In genomic region chr7:8254215-8254614, GRCh38 we compare ENCODE assay signal across 16 cellular contexts. TPM values are rescaled to one million over a fixed set of nuclear protein-coding genes. Genes with fewer than 3 reads are reported as not detected.
"Had no signal": no experiment of that assay in that cellular context is flagged by ENCODE, and none has a peak within 500 bp of the region (broad histone marks: within the 10 kb centered on the region; RNA-seq: fewer than 3 reads in every experiment).

No MANE protein-coding gene starts in this region.

- ATAC-seq: activated naive CD4-positive, alpha-beta T cell treated with anti-CD3 and anti-CD28 coated beads, Interleukin-2, amount 50 U/mL, for 72 hours; activated T-cell treated with anti-CD3 and anti-CD28 coated beads, Interleukin-2, amount 50 U/mL, for 72 hours had no signal

- DNase-seq: activated B cell treated with CpG ODN at 0.5 μM for 24 hours; activated CD4-positive, alpha-beta T cell treated with anti-CD3 and anti-CD28 coated beads, Interleukin-2, amount 10 ng/mL, durations not matched to agents 24 days and 14 days; activated CD8-positive, alpha-beta memory T cell treated with anti-CD3 and anti-CD28 coated beads, Interleukin-2, amount 50 U/mL, for 48 hours; activated gamma-delta T cell; activated T-cell treated with anti-CD3 and anti-CD28 coated beads, Interleukin-2, amount 50 U/mL, for 72 hours; amniotic stem cell; cortex of kidney; effector CD4-positive, alpha-beta T cell; foreskin fibroblast; hypothalamus; kidney; mesendoderm; stimulated activated CD4-positive, alpha-beta T cell treated with anti-CD3 and anti-CD28 coated beads, Interleukin-12 subunit alpha, Interleukin-12 subunit beta, amount 100 ng/mL, for 4 hours; stimulated activated CD4-positive, alpha-beta T cell treated with anti-CD3 and anti-CD28 coated beads, Interleukin-2, amount 100 ng/mL, for 24 hours had no signal

- H3K27ac ChIP-seq: thoracic aorta had no signal

- H3K9me3 ChIP-seq: thoracic aorta had no signal

- H3K4me3 ChIP-seq: thoracic aorta had no signal

- H3K36me3 ChIP-seq: thoracic aorta had no signal

- FAIRE-seq: kidney had no signal

RNA-seq across cellular contexts. Expression of gene ICA1, which starts 7.8 kb away (rescaled TPM):
- total RNA-seq: activated B cell treated with CpG ODN at 0.5 μM for 24 hours had no signal
